Comparison of ENCODE assay signal across 23 cellular contexts in genomic region chr14:63513756-63514155, GRCh38. TPM values are rescaled to one million over a fixed set of nuclear protein-coding genes. Genes with fewer than 3 reads are reported as not detected.
DNase-seq lines count a peak whose midpoint lies in the region; ATAC-seq, FAIRE-seq and TF ChIP-seq lines count a peak whose summit lies in the region.
"Had no signal": no experiment of that assay in that cellular context is flagged by ENCODE, and none has a peak within 500 bp of the region (broad histone marks: within the 10 kb centered on the region; RNA-seq: fewer than 3 reads in every experiment).

No MANE protein-coding gene starts in this region.

- peak overlapping the region; percentile 40 for H3K27ac Mint-ChIP-seq in activated T-helper 17 cell treated with anti-CD3 and anti-CD28 coated beads, Interleukin-2, amount 50 U/mL, for 72 hours
- H3K27ac Mint-ChIP-seq in naive B cell: peak overlapping the region in 5 of 6 donors; percentile 12 to 79 (median 39)
- H3K27ac Mint-ChIP-seq: activated naive CD8-positive, alpha-beta T cell treated with anti-CD3 and anti-CD28 coated beads, Interleukin-2, amount 10 ng/mL, durations not matched to agents 7 days and 5 days; stimulated activated naive B cell treated with anti-CD40 and anti-IgM and Interleukin-4, amounts not matched to agents 10 μg/mL and 1 μg/mL and 100 μg/mL, for 72 hours had no signal

- no peak for TF ChIP-seq CTCF in Loucy (conservative IDR thresholded peaks at IDR 0.05; ENCODE audit: low read length)

- peaks cover 86% of the 10 kb centered on the region for H3K79me2 ChIP-seq in Loucy (ENCODE audit: insufficient read depth, low read length)

- H3K9ac ChIP-seq in Loucy (ENCODE audit: low read depth, low read length, poor library complexity, severe bottlenecking): peak overlapping the region; percentile 26

- H3K9me3 Mint-ChIP-seq in activated T-helper 17 cell treated with anti-CD3 and anti-CD28 coated beads, Interleukin-2, amount 50 U/mL, for 72 hours: no peaks in the 10 kb centered on the region
- H3K9me3 Mint-ChIP-seq in naive B cell: no peaks in the 10 kb centered on the region
- H3K9me3 Mint-ChIP-seq: activated naive CD8-positive, alpha-beta T cell treated with anti-CD3 and anti-CD28 coated beads, Interleukin-2, amount 10 ng/mL, durations not matched to agents 7 days and 5 days; CD8-positive, alpha-beta T cell; stimulated activated naive B cell treated with anti-CD40 and anti-IgM and Interleukin-4, amounts not matched to agents 10 μg/mL and 1 μg/mL and 100 μg/mL, for 72 hours had no signal

- H3F3A ChIP-seq in Loucy (ENCODE audit: low read depth): peaks cover 18% of the 10 kb centered on the region; the same call in 1 of the 2 replicates

- H3K4me1 Mint-ChIP-seq in activated T-helper 17 cell treated with anti-CD3 and anti-CD28 coated beads, Interleukin-2, amount 50 U/mL, for 72 hours: peaks cover 29% of the 10 kb centered on the region
- H3K4me1 Mint-ChIP-seq in naive B cell: peaks cover 44 to 57% (median 57%) of the 10 kb centered on the region in 3 donors

- H2AFZ ChIP-seq in Loucy (ENCODE audit: low read length): no peak overlapping the region
- H2AFZ ChIP-seq: PC-9 had no signal

- H3K36me3 ChIP-seq in Loucy (ENCODE audit: insufficient read depth, low read length): 0 out of 2 replicates have a peak, but pooled peaks cover 4% of the 10 kb centered on the region

- H3K4me3 ChIP-seq in Loucy (ENCODE audit: low read length, poor library complexity, severe bottlenecking): peak overlapping the region; percentile 12
- H3K4me3 ChIP-seq: PC-9, skin epidermis, testis had no signal

- H3K4me1 ChIP-seq in Loucy (ENCODE audit: insufficient read depth, low read length, poor library complexity, severe bottlenecking): peaks cover 73% of the 10 kb centered on the region
- H3K4me1 ChIP-seq: testis had no signal

- no peaks in the 10 kb centered on the region for H3K27me3 Mint-ChIP-seq in activated T-helper 17 cell treated with anti-CD3 and anti-CD28 coated beads, Interleukin-2, amount 50 U/mL, for 72 hours
- H3K27me3 Mint-ChIP-seq in naive B cell: no peaks in the 10 kb centered on the region
- H3K27me3 Mint-ChIP-seq: activated naive CD8-positive, alpha-beta T cell treated with anti-CD3 and anti-CD28 coated beads, Interleukin-2, amount 10 ng/mL, durations not matched to agents 7 days and 5 days; stimulated activated naive B cell treated with anti-CD40 and anti-IgM and Interleukin-4, amounts not matched to agents 10 μg/mL and 1 μg/mL and 100 μg/mL, for 72 hours had no signal

- FAIRE-seq in GM12892 (lab: Jason Lieb, UNC): peak; percentile 24
- FAIRE-seq: H54, HepG2 had no signal

- no peaks in the 10 kb centered on the region for H3K9me3 ChIP-seq in Loucy (ENCODE audit: insufficient read depth, low read depth, low read length)
- H3K9me3 ChIP-seq: testis had no signal

- peaks cover 9% of the 10 kb centered on the region for H3K36me3 Mint-ChIP-seq in activated T-helper 17 cell treated with anti-CD3 and anti-CD28 coated beads, Interleukin-2, amount 50 U/mL, for 72 hours (ENCODE audit: low read depth)
- H3K36me3 Mint-ChIP-seq in naive B cell: peaks cover 0 to 4% of the 10 kb centered on the region in 2 donors

- ATAC-seq in activated T-helper 17 cell treated with anti-CD3 and anti-CD28 coated beads, Interleukin-2, amount 50 U/mL, for 72 hours (replicated peaks): no peak
- ATAC-seq in naive B cell (ENCODE audit: low read depth in 2 of 2): no peak
- ATAC-seq in GM18858 (IDR thresholded peaks at IDR 0.05; ENCODE audit: unreplicated experiment): no peak
- ATAC-seq: CD8-positive, alpha-beta T cell; HepG2; stimulated activated naive B cell treated with anti-CD40 and anti-IgM and Interleukin-4, amounts not matched to agents 10 μg/mL and 1 μg/mL and 100 μg/mL, for 72 hours had no signal

- H3K27me3 ChIP-seq in Loucy (ENCODE audit: insufficient read depth, low read length, poor library complexity, severe bottlenecking): no peaks in the 10 kb centered on the region
- H3K27me3 ChIP-seq: testis had no signal

- no peaks in the 10 kb centered on the region for H3K9me2 ChIP-seq in Loucy (replicated peaks; ENCODE audit: low read depth, low read length)

- peak overlapping the region; percentile 58 for H3K4me2 ChIP-seq in Loucy (ENCODE audit: low read depth, low read length, poor library complexity, severe bottlenecking)
- H3K4me2 ChIP-seq: PC-9 had no signal

- no peak overlapping the region for H3K4me3 Mint-ChIP-seq in activated T-helper 17 cell treated with anti-CD3 and anti-CD28 coated beads, Interleukin-2, amount 50 U/mL, for 72 hours
- H3K4me3 Mint-ChIP-seq in naive B cell: no peak overlapping the region
- H3K4me3 Mint-ChIP-seq: activated naive CD8-positive, alpha-beta T cell treated with anti-CD3 and anti-CD28 coated beads, Interleukin-2, amount 10 ng/mL, durations not matched to agents 7 days and 5 days; CD8-positive, alpha-beta T cell; stimulated activated naive B cell treated with anti-CD40 and anti-IgM and Interleukin-4, amounts not matched to agents 10 μg/mL and 1 μg/mL and 100 μg/mL, for 72 hours had no signal

- peaks cover 23% of the 10 kb centered on the region for H4K20me1 ChIP-seq in Loucy (ENCODE audit: insufficient read depth, low read length, poor library complexity, severe bottlenecking)

- TF ChIP-seq POLR2A in GM12892 (IDR thresholded peaks at IDR 0.05; ENCODE audit: low read depth, low read length): no peak

- DNase-seq in GM12892 (ENCODE audit: insufficient read length) (no peak), naive B cell (no peak)
- no peak for DNase-seq in stimulated activated CD8-positive, alpha-beta memory T cell treated with anti-CD3 and anti-CD28 coated beads, Interleukin-4, amount 100 ng/mL, for 48 hours
- DNase-seq in stimulated activated CD4-positive, alpha-beta T cell treated with anti-CD3 and anti-CD28 coated beads, Interleukin-2, amount 100 ng/mL, for 48 hours: no peak
- DNase-seq: activated CD4-positive, alpha-beta T cell treated with anti-CD3 and anti-CD28 coated beads, Interleukin-2, amount 50 U/mL, for 1 hour; activated naive CD8-positive, alpha-beta T cell treated with anti-CD3 and anti-CD28 coated beads, Interleukin-2, amount 10 ng/mL, durations not matched to agents 7 days and 5 days; CD8-positive, alpha-beta T cell; DMS79; NCI-H1417; NCI-H2171 treated with DMSO at 0.1 percent for 48 hours; NCI-H774; nucleus accumbens; PC-9; SHP77 treated with DMSO at 0.1 percent for 48 hours; stimulated activated CD4-positive, alpha-beta T cell treated with anti-CD3 and anti-CD28 coated beads, Interleukin-1b, Interleukin-23, amount 100 ng/mL, for 48 hours; stimulated activated naive B cell treated with anti-CD40 and anti-IgM and Interleukin-4, amounts not matched to agents 10 μg/mL and 1 μg/mL and 100 μg/mL, for 72 hours; testis had no signal

RNA-seq across cellular contexts. Expression of gene PPP2R5E, which starts 29.4 kb away (rescaled TPM):
- polyA plus RNA-seq in GM12892 (2012; ENCODE audit: missing spikeins): 24.5 TPM
- 10 to 100 TPM; 27.0 to 43.4 TPM for total RNA-seq in activated T-helper 17 cell treated with anti-CD3 and anti-CD28 coated beads, Interleukin-2, amount 50 U/mL, for 72 hours
- 10 to 100 TPM; 32.8 to 52.1 (median 38.3) TPM for polyA plus RNA-seq in naive B cell (ENCODE audit: low read depth in 6 of 6)
